ENCODE assay signal across 8 cellular contexts in genomic region chr1:156456625-156457465, GRCh38. TPM values are rescaled to one million over a fixed set of nuclear protein-coding genes. Genes with fewer than 3 reads are reported as not detected.
DNase-seq lines count a peak whose midpoint lies in the region; ATAC-seq, FAIRE-seq and TF ChIP-seq lines count a peak whose summit lies in the region.

No MANE protein-coding gene starts in this region.

- TF ChIP-seq EP300 in tibial nerve (IDR thresholded peaks at IDR 0.05) = peak; percentile 97 to 98

- H3K27ac ChIP-seq in adipose tissue (ENCODE audit: low read depth, low read length) = peak overlapping the region; percentile 96
- H3K27ac ChIP-seq in parathyroid adenoma = peak overlapping the region; percentile 100
- peak overlapping the region; percentile 97 to 99 (median 98) for H3K27ac ChIP-seq in tibial nerve

- no peaks in the 10 kb centered on the region for H3K36me3 ChIP-seq in parathyroid adenoma (ENCODE audit: control insufficient read depth, insufficient read depth, low read length)
- H3K36me3 ChIP-seq in tibial nerve = no peaks in the 10 kb centered on the region

- WGBS in adipose tissue, 3 donors = 0 to 1% (median 1%) methylated on average over 59 of the region's 59 CpGs
- WGBS in tibial nerve, 2 donors = 0% methylated on average over 40 to 52 of the region's 59 CpGs

- H3K4me2 ChIP-seq in parathyroid adenoma (ENCODE audit: low read length) = peak overlapping the region; percentile 96

- DNase-seq in GM12892 (ENCODE audit: insufficient read length) (peak; percentile 95), NCI-H1436 (lab: John Stamatoyannopoulos, UW) (peak; percentile 98), SW480 (ENCODE audit: low spot score) (peak; percentile 96), cardiac septum (ENCODE audit: low spot score) (peak; percentile 98), tibial nerve (ENCODE audit: low spot score in 2 of 2) (peak; percentile 95 to 98)

- TF ChIP-seq CTCF in parathyroid adenoma (IDR thresholded peaks at IDR 0.05) = no peak
- TF ChIP-seq CTCF in tibial nerve (IDR thresholded peaks at IDR 0.05) = peak in 2 of 5 experiments; percentile 0 to 51

- H3K4me1 ChIP-seq in parathyroid adenoma (no peaks in the 10 kb centered on the region), tibial nerve (peaks cover 0 to 14% (median 2%) of the 10 kb centered on the region in 4 donors)

- peak; percentile 63 for ATAC-seq in HG02840 (IDR thresholded peaks at IDR 0.05; ENCODE audit: low FRiP score, unreplicated experiment)

- H3K9me3 ChIP-seq in parathyroid adenoma (ENCODE audit: control insufficient read depth, low read length) (no peaks in the 10 kb centered on the region), tibial nerve (no peaks in the 10 kb centered on the region)

- H2AFZ ChIP-seq in parathyroid adenoma = peak overlapping the region; percentile 85

- intact Hi-C loops in cardiac septum (cut with DNase I) = loop anchor here (1.0 to 5.0 kb wide), 8 partner anchors 14 to 220 kb away; partner anchors contain the start of genes GPATCH4 and NES

- no peaks in the 10 kb centered on the region for H3K79me2 ChIP-seq in parathyroid adenoma

- H3K9ac ChIP-seq in parathyroid adenoma = peak overlapping the region; percentile 50

- H3K27me3 ChIP-seq in parathyroid adenoma (ENCODE audit: control insufficient read depth, insufficient read depth, low read length) (no peaks in the 10 kb centered on the region), tibial nerve (no peaks in the 10 kb centered on the region)

- peak; percentile 82 for TF ChIP-seq POLR2A in GM12892 (IDR thresholded peaks at IDR 0.05; ENCODE audit: low read depth, low read length)
- TF ChIP-seq POLR2A in tibial nerve (IDR thresholded peaks at IDR 0.05) = peak; percentile 80 to 83

- peak overlapping the region; percentile 79 for H3K4me3 ChIP-seq in parathyroid adenoma (ENCODE audit: low read depth, low read length)
- H3K4me3 ChIP-seq in tibial nerve = peak overlapping the region; percentile 44 to 75 (median 67)

- peak; percentile 93 for FAIRE-seq in GM12892 (lab: Jason Lieb, UNC)

RNA-seq across cellular contexts. Expression of gene MEF2D, which starts 43.7 kb away (rescaled TPM):
- 14.6 TPM for polyA plus RNA-seq in GM12892 (2012; ENCODE audit: missing spikeins)
- polyA plus RNA-seq in adipose tissue = 10 to 100 TPM; 13.4 to 28.7 (median 17.4) TPM
- total RNA-seq in cardiac septum = 93.1 TPM
- 10 to 100 TPM; 67.5 to 84.9 (median 70.8) TPM for total RNA-seq in tibial nerve

Comparison
In these comparisons a context has a peak if more than half of its experiments do, and no peak if none do; other contexts are left out.
1. Peak in every context shown above with its lines: DNase-seq, ATAC-seq, H3K4me3 ChIP-seq and H3K27ac ChIP-seq.